Comparison of ENCODE assay signal across 8 cellular contexts in genomic region chr7:6706666-6707407, GRCh38. TPM values are rescaled to one million over a fixed set of nuclear protein-coding genes. Genes with fewer than 3 reads are reported as not detected.
DNase-seq lines count a peak whose midpoint lies in the region; ATAC-seq and TF ChIP-seq lines count a peak whose summit lies in the region.

Gene ZNF12 (minus strand): TSS chr7:6706947. CDS start chr7:6705173, 1,774 bp downstream.

- H3K4me1 Mint-ChIP-seq in activated CD4-positive, alpha-beta T cell treated with anti-CD3 and anti-CD28 coated beads for 36 hours, result peaks cover 37% of the 10 kb centered on the region
- peaks cover 33% of the 10 kb centered on the region for H3K4me1 Mint-ChIP-seq in chondrocyte (ENCODE audit: low read depth)

- DNase-seq in BJ (ENCODE audit: low read depth) (peak; percentile 72), GM19240 (ENCODE audit: insufficient read length, low spot score) (peak; percentile 92), NCI-H524 (lab: John Stamatoyannopoulos, UW) (peak; percentile 71 to 90), chondrocyte (ENCODE audit: low spot score) (peak; percentile 98), kidney glomerular epithelial cell (lab: John Stamatoyannopoulos, UW) (peak; percentile 89)
- peak; percentile 98 for DNase-seq in activated CD4-positive, alpha-beta T cell treated with anti-CD3 and anti-CD28 coated beads for 36 hours
- peak; percentile 93 to 94 for DNase-seq in stimulated activated CD4-positive, alpha-beta T cell treated with anti-CD3 and anti-CD28 coated beads, Interleukin-15, amount 100 ng/mL, for 48 hours (ENCODE audit: low read depth in 2 of 2)

- POLR2A ChIA-PET in BJ (lab: Charles Lee), result no interaction called here
- POLR2A ChIA-PET in activated CD4-positive, alpha-beta T cell treated with anti-CD3 and anti-CD28 coated beads for 36 hours (lab: Charles Lee), result no interaction called here

- peak; percentile 78 for ATAC-seq in HG03457 (IDR thresholded peaks at IDR 0.05; ENCODE audit: unreplicated experiment)
- peak; percentile 95 for ATAC-seq in activated CD4-positive, alpha-beta T cell treated with anti-CD3 and anti-CD28 coated beads for 36 hours

- CTCF ChIA-PET in BJ (lab: Yijun Ruan, JAX), result no interaction called here
- CTCF ChIA-PET in activated CD4-positive, alpha-beta T cell treated with anti-CD3 and anti-CD28 coated beads for 36 hours (lab: Charles Lee), result interaction anchor here (0.9 to 1.0 kb wide), 2 partner anchors 12 to 115 kb away, joined by 3 read pairs; no protein-coding TSS in a partner anchor

- peaks cover 14% of the 10 kb centered on the region for H3K9me3 Mint-ChIP-seq in activated CD4-positive, alpha-beta T cell treated with anti-CD3 and anti-CD28 coated beads for 36 hours (ENCODE audit: low read depth)
- H3K9me3 Mint-ChIP-seq in chondrocyte (ENCODE audit: low read depth), result peaks cover 27% of the 10 kb centered on the region

- H3K27me3 ChIP-seq in BJ (ENCODE audit: control insufficient read depth, insufficient read depth, low read length), result no peaks in the 10 kb centered on the region

- intact Hi-C loops in activated CD4-positive, alpha-beta T cell treated with anti-CD3 and anti-CD28 coated beads for 36 hours (cut with DNase I, micrococcal nuclease), result loop anchor here (1.0 kb wide), 4 partner anchors 22 to 130 kb away; partner anchors contain the start of genes INTS15 (in 1 of the 2), ZDHHC4 (in 1 of the 2) and ZNF316 (in 1 of the 2)

- H3K4me3 ChIP-seq in BJ (ENCODE audit: low read depth, low read length), result peak within 1 kb of the TSS; percentile 80

- peaks cover 13% of the 10 kb centered on the region for H3K36me3 ChIP-seq in BJ (ENCODE audit: control insufficient read depth, insufficient read depth, low read length)

- TF ChIP-seq CTCF in BJ (IDR thresholded peaks at IDR 0.05; ENCODE audit: insufficient read depth, low read depth, low read length), result no peak
- TF ChIP-seq CTCF in chondrocyte (IDR thresholded peaks at IDR 0.05), result no peak

- H3K36me3 Mint-ChIP-seq in activated CD4-positive, alpha-beta T cell treated with anti-CD3 and anti-CD28 coated beads for 36 hours (ENCODE audit: low read depth), result peaks cover 33% of the 10 kb centered on the region
- peaks cover 25% of the 10 kb centered on the region for H3K36me3 Mint-ChIP-seq in chondrocyte (ENCODE audit: low read depth)

- peak within 1 kb of the TSS; percentile 86 for H3K4me3 Mint-ChIP-seq in activated CD4-positive, alpha-beta T cell treated with anti-CD3 and anti-CD28 coated beads for 36 hours
- peak within 1 kb of the TSS; percentile 88 for H3K4me3 Mint-ChIP-seq in chondrocyte (ENCODE audit: unreplicated experiment)

- no peaks in the 10 kb centered on the region for H3K27me3 Mint-ChIP-seq in activated CD4-positive, alpha-beta T cell treated with anti-CD3 and anti-CD28 coated beads for 36 hours
- H3K27me3 Mint-ChIP-seq in chondrocyte (ENCODE audit: low read depth), result no peaks in the 10 kb centered on the region

- H3K27ac Mint-ChIP-seq in activated CD4-positive, alpha-beta T cell treated with anti-CD3 and anti-CD28 coated beads for 36 hours, result peak within 1 kb of the TSS; percentile 86
- H3K27ac Mint-ChIP-seq in chondrocyte (ENCODE audit: unreplicated experiment), result peak within 1 kb of the TSS; percentile 95

RNA-seq across cellular contexts. Expression of gene ZNF12, which starts in this region (rescaled TPM):
- polyA plus RNA-seq in BJ (2011; rRNA removed), result 10.9 and 15.5 TPM in 2 replicates
- polyA minus RNA-seq in BJ (2011; rRNA and poly(A)+ RNA removed), result 10.3 and 11.5 TPM in 2 replicates
- 10 to 100 TPM; 22.4 to 23.2 TPM for total RNA-seq in activated CD4-positive, alpha-beta T cell treated with anti-CD3 and anti-CD28 coated beads for 36 hours
- total RNA-seq in chondrocyte, result 16.0 to 18.1 TPM (median 17.5 TPM) in 3 replicates

Comparison
In these comparisons a context has a peak if more than half of its experiments do, and no peak if none do; other contexts are left out.
1. Peak in every context shown above with its lines: DNase-seq, ATAC-seq and H3K4me3 ChIP-seq.